Comparison of ENCODE assay signal across 9 cellular contexts in genomic region chr15:96354731-96355560, GRCh38. TPM values are rescaled to one million over a fixed set of nuclear protein-coding genes. Genes with fewer than 3 reads are reported as not detected.
DNase-seq lines count a peak whose midpoint lies in the region; ATAC-seq and TF ChIP-seq lines count a peak whose summit lies in the region.
"Had no signal": no experiment of that assay in that cellular context is flagged by ENCODE, and none has a peak within 500 bp of the region (broad histone marks: within the 10 kb centered on the region; RNA-seq: fewer than 3 reads in every experiment).

No MANE protein-coding gene starts in this region.

- peaks cover 9% of the 10 kb centered on the region for H3K36me3 ChIP-seq in BJ (ENCODE audit: control insufficient read depth, insufficient read depth, low read length)

- H3K27ac Mint-ChIP-seq in neural crest cell (ENCODE audit: unreplicated experiment), result no peak overlapping the region
- H3K27ac Mint-ChIP-seq: memory B cell had no signal

- H3K4me3 Mint-ChIP-seq in neural crest cell, result no peak overlapping the region
- H3K4me3 Mint-ChIP-seq: memory B cell had no signal

- no peak for ATAC-seq in HG03280 (IDR thresholded peaks at IDR 0.05; ENCODE audit: unreplicated experiment)

- no peaks in the 10 kb centered on the region for H3K9me3 Mint-ChIP-seq in neural crest cell
- H3K9me3 Mint-ChIP-seq: memory B cell had no signal

- CTCF ChIA-PET in BJ (lab: Yijun Ruan, JAX), result interaction anchor here (0.6 to 2.3 kb wide), 9 partner anchors 8 to 1342 kb away, joined by 3 to 8 read pairs (median 5); no protein-coding TSS in a partner anchor

- POLR2A ChIA-PET in BJ (lab: Charles Lee), result interaction anchor here (0.6 kb wide), 1 partner anchor 262 kb away, joined by 5 read pairs; no protein-coding TSS in a partner anchor

- peaks cover 73% of the 10 kb centered on the region for H3K4me1 Mint-ChIP-seq in neural crest cell

- peak overlapping the region; percentile 60 for H3K4me3 ChIP-seq in BJ (ENCODE audit: low read depth, low read length)
- H3K4me3 ChIP-seq in epithelial cell of esophagus (ENCODE audit: low read length), result peak overlapping the region; percentile 53

- no peak for DNase-seq in BJ (ENCODE audit: low read depth)
- DNase-seq in NCI-H69 (lab: John Stamatoyannopoulos, UW), result peak; percentile 42
- DNase-seq in epithelial cell of esophagus (ENCODE audit: low read depth), result peak; percentile 87
- no peak for DNase-seq in neural crest cell (ENCODE audit: low read depth, low spot score)
- DNase-seq in activated T-cell treated with anti-CD3 and anti-CD28 coated beads for 4 hours, result no peak
- DNase-seq in GM10266 (ENCODE audit: extremely low spot score), result no peak
- DNase-seq in activated CD4-positive, alpha-beta T cell treated with anti-CD3 and anti-CD28 coated beads, Interleukin-2, amount 50 U/mL, for 48 hours, result no peak

- peaks cover 67% of the 10 kb centered on the region for H3K27me3 Mint-ChIP-seq in neural crest cell (ENCODE audit: low read depth)

- no peaks in the 10 kb centered on the region for H3K27me3 ChIP-seq in BJ (ENCODE audit: control insufficient read depth, insufficient read depth, low read length)

- H3K36me3 Mint-ChIP-seq in neural crest cell (ENCODE audit: low read depth), result no peaks in the 10 kb centered on the region
- H3K36me3 Mint-ChIP-seq: memory B cell had no signal

- TF ChIP-seq CTCF in BJ (IDR thresholded peaks at IDR 0.05; ENCODE audit: insufficient read depth, low read depth, low read length) (peak; percentile 46), epithelial cell of esophagus (IDR thresholded peaks at IDR 0.05; ENCODE audit: insufficient read depth, low read depth, low read length, missing control alignments) (peak; percentile 67), neural crest cell (conservative IDR thresholded peaks at IDR 0.05) (peak; percentile 53), GM10266 (IDR thresholded peaks at IDR 0.05; ENCODE audit: control insufficient read depth, insufficient read depth, low read depth, missing control alignments) (no peak)

RNA-seq across cellular contexts. Expression of gene NR2F2, which starts 24.4 kb away (rescaled TPM):
- 47.0 and 50.0 TPM in 2 replicates for polyA plus RNA-seq in BJ (2011; rRNA removed)
- 54.5 and 63.5 TPM in 2 replicates for polyA minus RNA-seq in BJ (2011; rRNA and poly(A)+ RNA removed)
- 147 and 150 TPM in 2 replicates for total RNA-seq in neural crest cell

Comparison
In these comparisons a context has a peak if more than half of its experiments do, and no peak if none do; other contexts are left out.
1. DNase-seq: peak in NCI-H69 (single experiment) and epithelial cell of esophagus (single experiment); none in BJ (single experiment), neural crest cell (single experiment), activated T-cell treated with anti-CD3 and anti-CD28 coated beads for 4 hours (single experiment), GM10266 (single experiment) and activated CD4-positive, alpha-beta T cell treated with anti-CD3 and anti-CD28 coated beads, Interleukin-2, amount 50 U/mL, for 48 hours (0 of 2).